In genomic region chr21:36076878-36077658, GRCh38 we compare ENCODE assay signal across 1 cellular context.
A peak's percentile ranks its signal among the peaks of the same experiment; 100 is the strongest.
TF ChIP-seq lines count a peak whose summit lies in the region.

No MANE protein-coding gene starts in this region.

TF ChIP-seq in GM12878, 131 proteins besides CTCF, POLR2A, EP300 and RAD21:
- TF ChIP-seq BCL3 (IDR thresholded peaks at IDR 0.05; ENCODE audit: borderline replicate concordance, insufficient read depth, low read depth, low read length, poor library complexity, severe bottlenecking) (peak; percentile 62), HSF1 (IDR thresholded peaks at IDR 0.05; ENCODE audit: low read depth, low read length) (no peak), PAX5 (IDR thresholded peaks at IDR 0.05; ENCODE audit: borderline replicate concordance, low read depth, low read length) (no peak), PBX3 (IDR thresholded peaks at IDR 0.05; ENCODE audit: insufficient replicate concordance, low read depth, low read length) (no peak), NKRF (conservative IDR thresholded peaks at IDR 0.05) (no peak), BRCA1 (IDR thresholded peaks at IDR 0.05; ENCODE audit: low read depth, low read length) (no peak), ATF2 (IDR thresholded peaks at IDR 0.05; ENCODE audit: low read length) (no peak), SUZ12 (IDR thresholded peaks at IDR 0.05; ENCODE audit: unreplicated experiment) (no peak), EED (IDR thresholded peaks at IDR 0.05; ENCODE audit: low read depth) (no peak), NFIC (IDR thresholded peaks at IDR 0.05; ENCODE audit: low read depth, low read length) (0 out of 2 replicates have a peak, but pooled peaks have one; percentile 18)
TF ChIP-seq in GM12878: peak in this region for 2.
